ENCODE assay signal across 9 cellular contexts in genomic region chr5:43191740-43192557, GRCh38. TPM values are rescaled to one million over a fixed set of nuclear protein-coding genes. Genes with fewer than 3 reads are reported as not detected.
DNase-seq lines count a peak whose midpoint lies in the region; ATAC-seq, FAIRE-seq and TF ChIP-seq lines count a peak whose summit lies in the region.
"Had no signal": no experiment of that assay in that cellular context is flagged by ENCODE, and none has a peak within 500 bp of the region (broad histone marks: within the 10 kb centered on the region; RNA-seq: fewer than 3 reads in every experiment).

Gene NIM1K (plus strand): TSS chr5:43192225. CDS start chr5:43245776, 53,551 bp downstream.

- H3K27ac ChIP-seq in parathyroid adenoma = peak within 1 kb of the TSS; percentile 42

- no peaks in the 10 kb centered on the region for H3K36me3 ChIP-seq in parathyroid adenoma (ENCODE audit: control insufficient read depth, insufficient read depth, low read length)

- no peak within 1 kb of the TSS for H3K9ac ChIP-seq in parathyroid adenoma

- peaks cover 24% of the 10 kb centered on the region for H3K27me3 Mint-ChIP-seq in activated naive CD8-positive, alpha-beta T cell treated with anti-CD3 and anti-CD28 coated beads, Interleukin-2, amount 50 U/mL, for 24 hours

- H2AFZ ChIP-seq in parathyroid adenoma = peak within 1 kb of the TSS; percentile 81

- peak within 1 kb of the TSS; percentile 73 for H3K27ac Mint-ChIP-seq in activated naive CD8-positive, alpha-beta T cell treated with anti-CD3 and anti-CD28 coated beads, Interleukin-2, amount 50 U/mL, for 24 hours

- FAIRE-seq in RCC 7860 (lab: Jason Lieb, UNC) = no peak

- H3K27me3 ChIP-seq in parathyroid adenoma (ENCODE audit: control insufficient read depth, insufficient read depth, low read length) = no peaks in the 10 kb centered on the region

- TF ChIP-seq CTCF in AG10803 (conservative IDR thresholded peaks at IDR 0.05; ENCODE audit: low read length) (no peak), parathyroid adenoma (IDR thresholded peaks at IDR 0.05) (no peak)

- peak; percentile 36 for DNase-seq in AG10803 (ENCODE audit: low read depth)
- peak; percentile 65 for DNase-seq in RPMI7951 (ENCODE audit: low read depth)
- peak; percentile 52 for DNase-seq in activated naive CD8-positive, alpha-beta T cell treated with anti-CD3 and anti-CD28 coated beads, Interleukin-2, amount 50 U/mL, for 24 hours
- peak; percentile 74 for DNase-seq in left cardiac atrium
- no peak for DNase-seq in RCC 7860 (ENCODE audit: low spot score)

- intact Hi-C loops in left cardiac atrium (cut with DNase I) = loop anchor here in 1 of 2 donors (10.0 kb wide), 1 partner anchor 113 kb away; no protein-coding TSS in a partner anchor

- peaks cover 23% of the 10 kb centered on the region for H3K4me1 Mint-ChIP-seq in activated naive CD8-positive, alpha-beta T cell treated with anti-CD3 and anti-CD28 coated beads, Interleukin-2, amount 50 U/mL, for 24 hours

- no peaks in the 10 kb centered on the region for H3K9me3 Mint-ChIP-seq in activated naive CD8-positive, alpha-beta T cell treated with anti-CD3 and anti-CD28 coated beads, Interleukin-2, amount 50 U/mL, for 24 hours

- H3K79me2 ChIP-seq in parathyroid adenoma = no peaks in the 10 kb centered on the region

- peaks cover 9% of the 10 kb centered on the region for H3K36me3 Mint-ChIP-seq in activated naive CD8-positive, alpha-beta T cell treated with anti-CD3 and anti-CD28 coated beads, Interleukin-2, amount 50 U/mL, for 24 hours (ENCODE audit: low read depth)

- ATAC-seq in GM19023 (IDR thresholded peaks at IDR 0.05; ENCODE audit: unreplicated experiment) = peak; percentile 92
- ATAC-seq in HG03139 (IDR thresholded peaks at IDR 0.05; ENCODE audit: unreplicated experiment) = peak; percentile 65
- ATAC-seq in activated naive CD8-positive, alpha-beta T cell treated with anti-CD3 and anti-CD28 coated beads, Interleukin-2, amount 50 U/mL, for 24 hours = peak; percentile 73
- peak; percentile 87 to 91 for ATAC-seq in left cardiac atrium
- ATAC-seq: HCT116 had no signal

- H3K4me2 ChIP-seq in parathyroid adenoma (ENCODE audit: low read length) = peak within 1 kb of the TSS; percentile 98

- H3K4me1 ChIP-seq in parathyroid adenoma = peaks cover 3% of the 10 kb centered on the region

- H3K4me3 ChIP-seq in AG10803 (ENCODE audit: low read length) = peak within 1 kb of the TSS; percentile 63
- peak within 1 kb of the TSS; percentile 71 for H3K4me3 ChIP-seq in parathyroid adenoma (ENCODE audit: low read depth, low read length)

- H3K9me3 ChIP-seq in parathyroid adenoma (ENCODE audit: control insufficient read depth, low read length) = no peaks in the 10 kb centered on the region

- H3K4me3 Mint-ChIP-seq in activated naive CD8-positive, alpha-beta T cell treated with anti-CD3 and anti-CD28 coated beads, Interleukin-2, amount 50 U/mL, for 24 hours = peak within 1 kb of the TSS; percentile 81

RNA-seq across cellular contexts. Expression of gene NIM1K, which starts in this region (rescaled TPM):
- 0.88 and 1.4 TPM in 2 replicates for total RNA-seq in RPMI7951 (2014; rRNA removed; shearing (Covaris generic))
- under 1 TPM; 0.34 to 0.91 TPM for total RNA-seq in left cardiac atrium

Comparison
In these comparisons a context has a peak if more than half of its experiments do, and no peak if none do; other contexts are left out.
1. Peak in DNase-seq and ATAC-seq in left cardiac atrium; RNA of the gene not detected or under 1 TPM.